ENCODE assay signal across 11 cellular contexts in the genomic region with DNA sequence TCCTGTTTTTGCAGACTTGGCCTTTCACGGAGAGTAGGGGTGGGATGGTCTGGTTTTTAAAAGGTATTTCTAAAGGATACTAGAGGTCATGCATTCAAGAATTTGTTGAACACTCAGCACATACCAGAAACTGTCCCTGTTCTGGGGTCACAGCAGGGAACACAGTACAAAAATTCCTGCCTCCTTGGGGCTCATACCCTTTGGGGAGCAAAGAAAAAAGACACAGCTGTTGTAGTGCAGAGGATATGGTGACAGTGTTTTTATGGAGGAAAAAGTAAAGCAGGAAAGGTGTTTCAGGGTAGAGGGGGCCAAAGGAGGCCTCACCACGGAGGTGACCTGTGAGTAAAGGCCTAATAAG.
DNase-seq lines count a peak whose midpoint lies in the region; ATAC-seq and TF ChIP-seq lines count a peak whose summit lies in the region.
"Had no signal": no experiment of that assay in that cellular context is flagged by ENCODE, and none has a peak within 500 bp of the region (broad histone marks: within the 10 kb centered on the region; RNA-seq: fewer than 3 reads in every experiment).

No MANE protein-coding gene starts in this region.

- ATAC-seq in stimulated activated effector memory CD8-positive, alpha-beta T cell treated with anti-CD3 and anti-CD28 coated beads, Interleukin-12 subunit alpha, Interleukin-12 subunit beta, amount 100 ng/mL, for 72 hours: peak; percentile 4
- ATAC-seq in GM19463 (IDR thresholded peaks at IDR 0.05; ENCODE audit: unreplicated experiment) (no peak), GM19395 (IDR thresholded peaks at IDR 0.05; ENCODE audit: unreplicated experiment) (no peak)
- ATAC-seq: activated CD8-positive, alpha-beta memory T cell treated with anti-CD3 and anti-CD28 coated beads, Interleukin-2, amount 10 ng/mL, durations not matched to agents 7 days and 5 days had no signal

- H3K4me3 Mint-ChIP-seq in activated T-cell treated with anti-CD3 and anti-CD28 coated beads, Interleukin-2, amount 50 U/mL, for 24 hours: no peak overlapping the region
- no peak overlapping the region for H3K4me3 Mint-ChIP-seq in stimulated activated effector memory CD8-positive, alpha-beta T cell treated with anti-CD3 and anti-CD28 coated beads, Interleukin-12 subunit alpha, Interleukin-12 subunit beta, amount 100 ng/mL, for 72 hours
- H3K4me3 Mint-ChIP-seq: activated CD8-positive, alpha-beta memory T cell treated with anti-CD3 and anti-CD28 coated beads, Interleukin-2, amount 10 ng/mL, durations not matched to agents 7 days and 5 days had no signal

- DNase-seq in activated T-cell treated with anti-CD3 and anti-CD28 coated beads, Interleukin-2, amount 50 U/mL, for 24 hours: no peak
- DNase-seq in activated T-cell treated with anti-CD3 and anti-CD28 coated beads for 4 hours (no peak), choroid plexus epithelial cell (ENCODE audit: low read depth) (peak; percentile 17)
- DNase-seq in stimulated activated effector memory CD8-positive, alpha-beta T cell treated with anti-CD3 and anti-CD28 coated beads, Interleukin-12 subunit alpha, Interleukin-12 subunit beta, amount 100 ng/mL, for 72 hours (ENCODE audit: low spot score in 2 of 2): no peak
- DNase-seq: activated CD8-positive, alpha-beta memory T cell treated with anti-CD3 and anti-CD28 coated beads, Interleukin-2, amount 10 ng/mL, durations not matched to agents 7 days and 5 days; central memory CD4-positive, alpha-beta T cell; MG63; NCI-H748 treated with DMSO at 0.1 percent for 48 hours had no signal

- H3K36me3 Mint-ChIP-seq in activated T-cell treated with anti-CD3 and anti-CD28 coated beads, Interleukin-2, amount 50 U/mL, for 24 hours (ENCODE audit: low read depth): peaks cover 60% of the 10 kb centered on the region
- H3K36me3 Mint-ChIP-seq in stimulated activated effector memory CD8-positive, alpha-beta T cell treated with anti-CD3 and anti-CD28 coated beads, Interleukin-12 subunit alpha, Interleukin-12 subunit beta, amount 100 ng/mL, for 72 hours: peaks cover 72% of the 10 kb centered on the region

- peaks cover 39% of the 10 kb centered on the region for H3K4me1 Mint-ChIP-seq in activated T-cell treated with anti-CD3 and anti-CD28 coated beads, Interleukin-2, amount 50 U/mL, for 24 hours (ENCODE audit: low read depth)
- H3K4me1 Mint-ChIP-seq in stimulated activated effector memory CD8-positive, alpha-beta T cell treated with anti-CD3 and anti-CD28 coated beads, Interleukin-12 subunit alpha, Interleukin-12 subunit beta, amount 100 ng/mL, for 72 hours: peaks cover 49% of the 10 kb centered on the region

- H3K9me3 Mint-ChIP-seq in activated T-cell treated with anti-CD3 and anti-CD28 coated beads, Interleukin-2, amount 50 U/mL, for 24 hours: no peaks in the 10 kb centered on the region
- no peaks in the 10 kb centered on the region for H3K9me3 Mint-ChIP-seq in stimulated activated effector memory CD8-positive, alpha-beta T cell treated with anti-CD3 and anti-CD28 coated beads, Interleukin-12 subunit alpha, Interleukin-12 subunit beta, amount 100 ng/mL, for 72 hours

- no peak overlapping the region for H3K4me3 ChIP-seq in choroid plexus epithelial cell (ENCODE audit: low read depth, low read length)
- H3K4me3 ChIP-seq: lung, MG63 had no signal

- H3K27ac Mint-ChIP-seq in activated T-cell treated with anti-CD3 and anti-CD28 coated beads, Interleukin-2, amount 50 U/mL, for 24 hours: peak overlapping the region; percentile 78
- peak overlapping the region; percentile 87 for H3K27ac Mint-ChIP-seq in stimulated activated effector memory CD8-positive, alpha-beta T cell treated with anti-CD3 and anti-CD28 coated beads, Interleukin-12 subunit alpha, Interleukin-12 subunit beta, amount 100 ng/mL, for 72 hours
- H3K27ac Mint-ChIP-seq: activated CD8-positive, alpha-beta memory T cell treated with anti-CD3 and anti-CD28 coated beads, Interleukin-2, amount 10 ng/mL, durations not matched to agents 7 days and 5 days had no signal

- no peaks in the 10 kb centered on the region for H3K27me3 Mint-ChIP-seq in activated T-cell treated with anti-CD3 and anti-CD28 coated beads, Interleukin-2, amount 50 U/mL, for 24 hours
- H3K27me3 Mint-ChIP-seq: activated CD8-positive, alpha-beta memory T cell treated with anti-CD3 and anti-CD28 coated beads, Interleukin-2, amount 10 ng/mL, durations not matched to agents 7 days and 5 days had no signal

- no peak for TF ChIP-seq CTCF in choroid plexus epithelial cell (conservative IDR thresholded peaks at IDR 0.05; ENCODE audit: low read depth, low read length)
